In the genomic region with DNA sequence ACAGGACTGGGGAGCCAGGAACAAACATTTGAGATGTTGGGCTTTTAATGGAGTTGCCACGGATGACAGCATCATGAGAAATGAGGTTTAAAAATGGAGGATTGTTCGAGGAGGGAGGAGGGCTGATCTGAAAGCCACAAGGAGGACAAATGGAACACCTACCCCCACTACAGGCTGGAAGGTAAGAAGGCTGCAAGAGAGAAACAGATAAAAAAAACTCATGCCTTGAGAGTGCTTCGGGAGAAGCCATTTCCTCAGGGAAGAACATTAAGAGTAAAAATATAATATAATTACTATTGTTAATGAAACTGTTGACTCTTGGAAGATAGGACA, we compare ENCODE assay signal across 21 cellular contexts.
A peak's percentile ranks its signal among the peaks of the same experiment; 100 is the strongest.
DNase-seq lines count a peak whose midpoint lies in the region; ATAC-seq and TF ChIP-seq lines count a peak whose summit lies in the region.
"Had no signal": no experiment of that assay in that cellular context is flagged by ENCODE, and none has a peak within 500 bp of the region (broad histone marks: within the 10 kb centered on the region; RNA-seq: fewer than 3 reads in every experiment).

No MANE protein-coding gene starts in this region.

- H3K4me1 ChIP-seq in Karpas-422 (ENCODE audit: low read length) (peaks cover 72% of the 10 kb centered on the region), hepatocyte (ENCODE audit: insufficient read depth) (peaks cover 5% of the 10 kb centered on the region), ovary (ENCODE audit: insufficient read depth) (peaks cover 5% of the 10 kb centered on the region)
- H3K4me1 ChIP-seq: A549, SJSA1 had no signal

- H3K79me2 ChIP-seq in Karpas-422 (ENCODE audit: low read length), result no peaks in the 10 kb centered on the region
- H3K79me2 ChIP-seq in hepatocyte, result no peaks in the 10 kb centered on the region

- no peak for TF ChIP-seq EP300 in ovary (IDR thresholded peaks at IDR 0.05)

- no peak overlapping the region for H3K9ac ChIP-seq in Karpas-422 (ENCODE audit: low read length)
- H3K9ac ChIP-seq: BLaER1 had no signal

- no peaks in the 10 kb centered on the region; the same call in 1 of the 2 replicates for H3K36me3 ChIP-seq in Karpas-422 (ENCODE audit: insufficient read depth, low read length)
- no peaks in the 10 kb centered on the region for H3K36me3 ChIP-seq in hepatocyte (replicated peaks; ENCODE audit: insufficient read depth, low read depth)
- H3K36me3 ChIP-seq in ovary, result no peaks in the 10 kb centered on the region
- H3K36me3 ChIP-seq: BLaER1, SJSA1 had no signal

- no peak for DNase-seq in Karpas-422
- DNase-seq in Right ventricle myocardium superior, result no peak
- DNase-seq in hepatocyte (ENCODE audit: low spot score), result no peak
- DNase-seq in ovary, result no peak
- DNase-seq in NCI-H1092 (lab: John Stamatoyannopoulos, UW), result no peak
- DNase-seq in stimulated activated CD8-positive, alpha-beta memory T cell treated with anti-CD3 and anti-CD28 coated beads, Interleukin-4, amount 100 ng/mL, for 48 hours, result no peak
- DNase-seq in germinal center (ENCODE audit: low spot score), result no peak
- DNase-seq in NAMALWA (ENCODE audit: low spot score), result no peak
- DNase-seq: CD4-positive, alpha-beta memory T cell; HFFc6; KG1; MV-4-11; NCI-H1417 treated with DMSO at 0.1 percent for 48 hours; NCI-H187 treated with DMSO at 0.1 percent for 48 hours; NCI-H2227 treated with DMSO at 0.1 percent for 48 hours; NCI-H524 treated with DMSO at 0.1 percent for 48 hours; PC-9 had no signal

- TF ChIP-seq CTCF in hepatocyte (IDR thresholded peaks at IDR 0.05; ENCODE audit: poor library complexity), result no peak
- TF ChIP-seq CTCF in ovary (IDR thresholded peaks at IDR 0.05), result no peak

- no peak overlapping the region for H3K4me3 ChIP-seq in Karpas-422 (ENCODE audit: low read length)
- no peak overlapping the region for H3K4me3 ChIP-seq in hepatocyte
- H3K4me3 ChIP-seq in ovary, result peak overlapping the region; percentile 12
- H3K4me3 ChIP-seq: A549, BLaER1, PC-9, SJSA1 had no signal

- ATAC-seq in Right ventricle myocardium superior (ENCODE audit: poor library complexity), result peak; percentile 54
- ATAC-seq: A549 had no signal

- H3K4me2 ChIP-seq in Karpas-422 (ENCODE audit: low read depth, low read length, poor library complexity, severe bottlenecking), result peak overlapping the region; percentile 44
- H3K4me2 ChIP-seq in hepatocyte, result no peak overlapping the region
- H3K4me2 ChIP-seq: A549, BLaER1, PC-9 had no signal

- H3K9me3 ChIP-seq in Karpas-422 (ENCODE audit: low read length) (no peaks in the 10 kb centered on the region), hepatocyte (ENCODE audit: low read depth) (no peaks in the 10 kb centered on the region), ovary (no peaks in the 10 kb centered on the region)
- H3K9me3 ChIP-seq: A549, BLaER1, SJSA1 had no signal

- intact Hi-C loops in Right ventricle myocardium superior (cut with DNase I) (no loop called here), ovary (cut with DNase I) (no loop called here)

- no peaks in the 10 kb centered on the region for H3K27me3 ChIP-seq in Karpas-422 (ENCODE audit: low read length)
- H3K27me3 ChIP-seq in hepatocyte, result no peaks in the 10 kb centered on the region
- H3K27me3 ChIP-seq in ovary, result no peaks in the 10 kb centered on the region
- H3K27me3 ChIP-seq: BLaER1, SJSA1 had no signal

- H3K9me2 ChIP-seq in Karpas-422 (replicated peaks; ENCODE audit: insufficient read depth, low read length) (no peaks in the 10 kb centered on the region), hepatocyte (replicated peaks; ENCODE audit: insufficient read depth) (no peaks in the 10 kb centered on the region)

- H4K20me1 ChIP-seq in Karpas-422 (ENCODE audit: insufficient read depth, low read depth, low read length) (no peaks in the 10 kb centered on the region), hepatocyte (ENCODE audit: insufficient read depth, poor library complexity, severe bottlenecking) (no peaks in the 10 kb centered on the region)
- H4K20me1 ChIP-seq: BLaER1 had no signal

- no peak for TF ChIP-seq POLR2A in ovary (IDR thresholded peaks at IDR 0.05)

- WGBS in hepatocyte (ENCODE audit: low lambda C conversion rate, missing lambda C conversion rate), result 57% methylated on average over 3 of the region's 3 CpGs
- 74 to 86% (median 80%) methylated on average over 3 of the region's 3 CpGs for WGBS in ovary, 3 donors

- H3K27ac ChIP-seq in Karpas-422 (ENCODE audit: low read length) (no peak overlapping the region), hepatocyte (peak overlapping the region; percentile 14), ovary (no peak overlapping the region)
- H3K27ac ChIP-seq: A549, BLaER1, PC-9, RWPE1, SJSA1 had no signal

- peak overlapping the region; percentile 73 for H2AFZ ChIP-seq in Karpas-422 (ENCODE audit: low read length)
- no peak overlapping the region for H2AFZ ChIP-seq in hepatocyte
- H2AFZ ChIP-seq: PC-9 had no signal
